Comparison of ENCODE assay signal across 1 cellular context in genomic region chr2:215299337-215299859, GRCh38.
TF ChIP-seq lines count a peak whose summit lies in the region.

No MANE protein-coding gene starts in this region.

TF ChIP-seq in K562, 482 proteins besides CTCF, POLR2A, EP300 and RAD21 (continues in another document):
- no peak for TF ChIP-seq ADNP (tag; IDR thresholded peaks at IDR 0.05)
- TF ChIP-seq ZBTB8A (IDR thresholded peaks at IDR 0.05; ENCODE audit: partially characterized antibody) = no peak
- TF ChIP-seq, protein P1, sequence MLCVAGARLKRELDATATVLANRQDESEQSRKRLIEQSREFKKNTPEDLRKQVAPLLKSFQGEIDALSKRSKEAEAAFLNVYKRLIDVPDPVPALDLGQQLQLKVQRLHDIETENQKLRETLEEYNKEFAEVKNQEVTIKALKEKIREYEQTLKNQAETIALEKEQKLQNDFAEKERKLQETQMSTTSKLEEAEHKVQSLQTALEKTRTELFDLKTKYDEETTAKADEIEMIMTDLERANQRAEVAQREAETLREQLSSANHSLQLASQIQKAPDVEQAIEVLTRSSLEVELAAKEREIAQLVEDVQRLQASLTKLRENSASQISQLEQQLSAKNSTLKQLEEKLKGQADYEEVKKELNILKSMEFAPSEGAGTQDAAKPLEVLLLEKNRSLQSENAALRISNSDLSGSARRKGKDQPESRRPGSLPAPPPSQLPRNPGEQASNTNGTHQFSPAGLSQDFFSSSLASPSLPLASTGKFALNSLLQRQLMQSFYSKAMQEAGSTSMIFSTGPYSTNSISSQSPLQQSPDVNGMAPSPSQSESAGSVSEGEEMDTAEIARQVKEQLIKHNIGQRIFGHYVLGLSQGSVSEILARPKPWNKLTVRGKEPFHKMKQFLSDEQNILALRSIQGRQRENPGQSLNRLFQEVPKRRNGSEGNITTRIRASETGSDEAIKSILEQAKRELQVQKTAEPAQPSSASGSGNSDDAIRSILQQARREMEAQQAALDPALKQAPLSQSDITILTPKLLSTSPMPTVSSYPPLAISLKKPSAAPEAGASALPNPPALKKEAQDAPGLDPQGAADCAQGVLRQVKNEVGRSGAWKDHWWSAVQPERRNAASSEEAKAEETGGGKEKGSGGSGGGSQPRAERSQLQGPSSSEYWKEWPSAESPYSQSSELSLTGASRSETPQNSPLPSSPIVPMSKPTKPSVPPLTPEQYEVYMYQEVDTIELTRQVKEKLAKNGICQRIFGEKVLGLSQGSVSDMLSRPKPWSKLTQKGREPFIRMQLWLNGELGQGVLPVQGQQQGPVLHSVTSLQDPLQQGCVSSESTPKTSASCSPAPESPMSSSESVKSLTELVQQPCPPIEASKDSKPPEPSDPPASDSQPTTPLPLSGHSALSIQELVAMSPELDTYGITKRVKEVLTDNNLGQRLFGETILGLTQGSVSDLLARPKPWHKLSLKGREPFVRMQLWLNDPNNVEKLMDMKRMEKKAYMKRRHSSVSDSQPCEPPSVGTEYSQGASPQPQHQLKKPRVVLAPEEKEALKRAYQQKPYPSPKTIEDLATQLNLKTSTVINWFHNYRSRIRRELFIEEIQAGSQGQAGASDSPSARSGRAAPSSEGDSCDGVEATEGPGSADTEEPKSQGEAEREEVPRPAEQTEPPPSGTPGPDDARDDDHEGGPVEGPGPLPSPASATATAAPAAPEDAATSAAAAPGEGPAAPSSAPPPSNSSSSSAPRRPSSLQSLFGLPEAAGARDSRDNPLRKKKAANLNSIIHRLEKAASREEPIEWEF (CRISPR knock-in tag; IDR thresholded peaks at IDR 0.05) = 0 out of 2 replicates have a peak, but pooled peaks have one; percentile 49
- no peak for TF ChIP-seq NR2C2 (CRISPR knock-in tag; IDR thresholded peaks at IDR 0.05)
- peak; percentile 63 for TF ChIP-seq NR2C2 (tag; IDR thresholded peaks at IDR 0.05)
- no peak for TF ChIP-seq FOXO4 (CRISPR knock-in tag; IDR thresholded peaks at IDR 0.05)
- TF ChIP-seq GATAD2A (IDR thresholded peaks at IDR 0.05) = no peak
- peak; percentile 69 for TF ChIP-seq FOXM1 (IDR thresholded peaks at IDR 0.05; ENCODE audit: low read depth)
- no peak for TF ChIP-seq FOXM1 (CRISPR knock-in tag; IDR thresholded peaks at IDR 0.05; ENCODE audit: low read depth)
- peak; percentile 67 for TF ChIP-seq MEIS2 (IDR thresholded peaks at IDR 0.05; ENCODE audit: partially characterized antibody)
- TF ChIP-seq, protein P2, sequence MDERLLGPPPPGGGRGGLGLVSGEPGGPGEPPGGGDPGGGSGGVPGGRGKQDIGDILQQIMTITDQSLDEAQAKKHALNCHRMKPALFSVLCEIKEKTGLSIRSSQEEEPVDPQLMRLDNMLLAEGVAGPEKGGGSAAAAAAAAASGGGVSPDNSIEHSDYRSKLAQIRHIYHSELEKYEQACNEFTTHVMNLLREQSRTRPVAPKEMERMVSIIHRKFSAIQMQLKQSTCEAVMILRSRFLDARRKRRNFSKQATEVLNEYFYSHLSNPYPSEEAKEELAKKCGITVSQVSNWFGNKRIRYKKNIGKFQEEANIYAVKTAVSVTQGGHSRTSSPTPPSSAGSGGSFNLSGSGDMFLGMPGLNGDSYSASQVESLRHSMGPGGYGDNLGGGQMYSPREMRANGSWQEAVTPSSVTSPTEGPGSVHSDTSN (CRISPR knock-in tag; IDR thresholded peaks at IDR 0.05; ENCODE audit: low read depth) = no peak
- TF ChIP-seq, protein P2 (tag; conservative IDR thresholded peaks at IDR 0.05; ENCODE audit: low read depth) = peak; percentile 71
- TF ChIP-seq ZBTB7A (IDR thresholded peaks at IDR 0.05; ENCODE audit: borderline replicate concordance, control insufficient read depth, low read depth, low read length) = peak; percentile 27; the same call in 1 of the 2 replicates
- TF ChIP-seq, protein P3, sequence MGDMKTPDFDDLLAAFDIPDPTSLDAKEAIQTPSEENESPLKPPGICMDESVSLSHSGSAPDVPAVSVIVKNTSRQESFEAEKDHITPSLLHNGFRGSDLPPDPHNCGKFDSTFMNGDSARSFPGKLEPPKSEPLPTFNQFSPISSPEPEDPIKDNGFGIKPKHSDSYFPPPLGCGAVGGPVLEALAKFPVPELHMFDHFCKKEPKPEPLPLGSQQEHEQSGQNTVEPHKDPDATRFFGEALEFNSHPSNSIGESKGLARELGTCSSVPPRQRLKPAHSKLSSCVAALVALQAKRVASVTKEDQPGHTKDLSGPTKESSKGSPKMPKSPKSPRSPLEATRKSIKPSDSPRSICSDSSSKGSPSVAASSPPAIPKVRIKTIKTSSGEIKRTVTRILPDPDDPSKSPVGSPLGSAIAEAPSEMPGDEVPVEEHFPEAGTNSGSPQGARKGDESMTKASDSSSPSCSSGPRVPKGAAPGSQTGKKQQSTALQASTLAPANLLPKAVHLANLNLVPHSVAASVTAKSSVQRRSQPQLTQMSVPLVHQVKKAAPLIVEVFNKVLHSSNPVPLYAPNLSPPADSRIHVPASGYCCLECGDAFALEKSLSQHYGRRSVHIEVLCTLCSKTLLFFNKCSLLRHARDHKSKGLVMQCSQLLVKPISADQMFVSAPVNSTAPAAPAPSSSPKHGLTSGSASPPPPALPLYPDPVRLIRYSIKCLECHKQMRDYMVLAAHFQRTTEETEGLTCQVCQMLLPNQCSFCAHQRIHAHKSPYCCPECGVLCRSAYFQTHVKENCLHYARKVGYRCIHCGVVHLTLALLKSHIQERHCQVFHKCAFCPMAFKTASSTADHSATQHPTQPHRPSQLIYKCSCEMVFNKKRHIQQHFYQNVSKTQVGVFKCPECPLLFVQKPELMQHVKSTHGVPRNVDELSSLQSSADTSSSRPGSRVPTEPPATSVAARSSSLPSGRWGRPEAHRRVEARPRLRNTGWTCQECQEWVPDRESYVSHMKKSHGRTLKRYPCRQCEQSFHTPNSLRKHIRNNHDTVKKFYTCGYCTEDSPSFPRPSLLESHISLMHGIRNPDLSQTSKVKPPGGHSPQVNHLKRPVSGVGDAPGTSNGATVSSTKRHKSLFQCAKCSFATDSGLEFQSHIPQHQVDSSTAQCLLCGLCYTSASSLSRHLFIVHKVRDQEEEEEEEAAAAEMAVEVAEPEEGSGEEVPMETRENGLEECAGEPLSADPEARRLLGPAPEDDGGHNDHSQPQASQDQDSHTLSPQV (IDR thresholded peaks at IDR 0.05) = peak; percentile 90
- TF ChIP-seq, protein P4, sequence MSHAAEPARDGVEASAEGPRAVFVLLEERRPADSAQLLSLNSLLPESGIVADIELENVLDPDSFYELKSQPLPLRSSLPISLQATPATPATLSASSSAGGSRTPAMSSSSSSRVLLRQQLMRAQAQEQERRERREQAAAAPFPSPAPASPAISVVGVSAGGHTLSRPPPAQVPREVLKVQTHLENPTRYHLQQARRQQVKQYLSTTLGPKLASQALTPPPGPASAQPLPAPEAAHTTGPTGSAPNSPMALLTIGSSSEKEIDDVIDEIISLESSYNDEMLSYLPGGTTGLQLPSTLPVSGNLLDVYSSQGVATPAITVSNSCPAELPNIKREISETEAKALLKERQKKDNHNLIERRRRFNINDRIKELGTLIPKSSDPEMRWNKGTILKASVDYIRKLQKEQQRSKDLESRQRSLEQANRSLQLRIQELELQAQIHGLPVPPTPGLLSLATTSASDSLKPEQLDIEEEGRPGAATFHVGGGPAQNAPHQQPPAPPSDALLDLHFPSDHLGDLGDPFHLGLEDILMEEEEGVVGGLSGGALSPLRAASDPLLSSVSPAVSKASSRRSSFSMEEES (CRISPR knock-in tag; IDR thresholded peaks at IDR 0.05) = no peak
- TF ChIP-seq TEAD4 (IDR thresholded peaks at IDR 0.05; ENCODE audit: low read length) = peak; percentile 25; the same call in 1 of the 2 replicates
- no peak for TF ChIP-seq TEAD4 (CRISPR knock-in tag; IDR thresholded peaks at IDR 0.05; ENCODE audit: borderline replicate concordance)
- no peak for TF ChIP-seq FOS (IDR thresholded peaks at IDR 0.05; ENCODE audit: extremely low read depth, insufficient read length)
- no peak for TF ChIP-seq JUNB (CRISPR knock-in tag; conservative IDR thresholded peaks at IDR 0.05)
- TF ChIP-seq, protein P5, sequence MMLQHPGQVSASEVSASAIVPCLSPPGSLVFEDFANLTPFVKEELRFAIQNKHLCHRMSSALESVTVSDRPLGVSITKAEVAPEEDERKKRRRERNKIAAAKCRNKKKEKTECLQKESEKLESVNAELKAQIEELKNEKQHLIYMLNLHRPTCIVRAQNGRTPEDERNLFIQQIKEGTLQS (IDR thresholded peaks at IDR 0.05) = peak; percentile 65
- TF ChIP-seq, protein P5 (CRISPR knock-in tag; conservative IDR thresholded peaks at IDR 0.05) = no peak
- no peak for TF ChIP-seq MLLT1 (IDR thresholded peaks at IDR 0.05)
- no peak for TF ChIP-seq TGIF2 (CRISPR knock-in tag; IDR thresholded peaks at IDR 0.05)
- no peak for TF ChIP-seq THAP12 (CRISPR knock-in tag; IDR thresholded peaks at IDR 0.05)
- TF ChIP-seq CREB3L1 (IDR thresholded peaks at IDR 0.05; ENCODE audit: borderline replicate concordance, low read depth) = no peak
- TF ChIP-seq, protein P6, sequence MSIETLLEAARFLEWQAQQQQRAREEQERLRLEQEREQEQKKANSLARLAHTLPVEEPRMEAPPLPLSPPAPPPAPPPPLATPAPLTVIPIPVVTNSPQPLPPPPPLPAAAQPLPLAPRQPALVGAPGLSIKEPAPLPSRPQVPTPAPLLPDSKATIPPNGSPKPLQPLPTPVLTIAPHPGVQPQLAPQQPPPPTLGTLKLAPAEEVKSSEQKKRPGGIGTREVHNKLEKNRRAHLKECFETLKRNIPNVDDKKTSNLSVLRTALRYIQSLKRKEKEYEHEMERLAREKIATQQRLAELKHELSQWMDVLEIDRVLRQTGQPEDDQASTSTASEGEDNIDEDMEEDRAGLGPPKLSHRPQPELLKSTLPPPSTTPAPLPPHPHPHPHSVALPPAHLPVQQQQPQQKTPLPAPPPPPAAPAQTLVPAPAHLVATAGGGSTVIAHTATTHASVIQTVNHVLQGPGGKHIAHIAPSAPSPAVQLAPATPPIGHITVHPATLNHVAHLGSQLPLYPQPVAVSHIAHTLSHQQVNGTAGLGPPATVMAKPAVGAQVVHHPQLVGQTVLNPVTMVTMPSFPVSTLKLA (conservative IDR thresholded peaks at IDR 0.05) = 0 out of 4 replicates have a peak, but pooled peaks of 1 of the 2 experiments have one; percentile 20
